In the genomic region with DNA sequence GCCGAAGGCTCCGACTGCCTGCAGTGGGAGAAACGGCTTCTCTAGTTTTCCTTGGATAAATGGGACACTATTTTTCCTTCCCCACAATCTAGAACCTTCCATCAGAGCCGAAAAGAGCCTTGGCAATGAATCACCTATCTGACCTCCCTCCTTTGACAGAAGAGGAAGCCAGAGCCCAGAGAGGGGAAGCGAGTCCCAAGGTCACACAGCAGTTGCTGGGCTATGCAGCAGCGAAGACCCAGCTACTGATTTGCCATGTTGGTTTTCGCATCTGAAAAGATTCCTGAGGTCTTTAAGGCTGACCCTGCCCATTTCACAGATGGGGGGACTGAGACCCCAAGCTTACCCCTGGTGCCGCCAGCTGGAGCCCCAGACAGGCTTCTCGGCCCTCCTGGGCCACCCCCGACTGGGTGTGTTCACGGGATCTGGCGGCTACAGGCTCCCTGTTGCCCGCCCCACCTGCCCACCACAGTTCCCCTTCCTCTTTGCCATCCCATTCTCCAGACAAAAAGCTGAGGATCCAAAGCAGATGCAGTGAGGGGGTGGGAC, we compare ENCODE assay signal across 3 cellular contexts.
TF ChIP-seq lines count a peak whose summit lies in the region.

No MANE protein-coding gene starts in this region.

TF ChIP-seq in A549, 52 proteins besides CTCF, POLR2A, EP300 and RAD21:
- TF ChIP-seq TFCP2L1 (CRISPR knock-in tag; IDR thresholded peaks at IDR 0.05) (no peak), NR3C1 (IDR thresholded peaks at IDR 0.05) (no peak), JUNB (IDR thresholded peaks at IDR 0.05) (no peak), HOXA7 (CRISPR knock-in tag; IDR thresholded peaks at IDR 0.05) (no peak), FOSB (CRISPR knock-in tag; IDR thresholded peaks at IDR 0.05) (no peak), PHF8 (IDR thresholded peaks at IDR 0.05; ENCODE audit: borderline replicate concordance, low read depth) (no peak), NPAS2 (CRISPR knock-in tag; IDR thresholded peaks at IDR 0.05; ENCODE audit: borderline replicate concordance) (no peak), BCL3 (IDR thresholded peaks at IDR 0.05) (no peak), RCOR1 (IDR thresholded peaks at IDR 0.05; ENCODE audit: low read depth, low read length) (no peak), RFX5 (IDR thresholded peaks at IDR 0.05) (no peak), HMGXB4 (CRISPR knock-in tag; IDR thresholded peaks at IDR 0.05; ENCODE audit: borderline replicate concordance) (no peak), JUN (IDR thresholded peaks at IDR 0.05) (no peak), CHD4 (IDR thresholded peaks at IDR 0.05; ENCODE audit: borderline replicate concordance) (no peak), EHF (CRISPR knock-in tag; IDR thresholded peaks at IDR 0.05) (no peak), ZFP36 (IDR thresholded peaks at IDR 0.05; ENCODE audit: borderline replicate concordance, partially characterized antibody) (peak; percentile 16), BHLHE40 (IDR thresholded peaks at IDR 0.05; ENCODE audit: low read depth, low read length) (no peak), CEBPB (IDR thresholded peaks at IDR 0.05) (no peak), HOXB13 (CRISPR knock-in tag; IDR thresholded peaks at IDR 0.05; ENCODE audit: low read depth) (no peak), MAX (IDR thresholded peaks at IDR 0.05) (0 out of 2 replicates have a peak, but pooled peaks have one; percentile 8), TP53 (CRISPR knock-in tag; IDR thresholded peaks at IDR 0.05) (no peak), RNF2 (IDR thresholded peaks at IDR 0.05; ENCODE audit: borderline replicate concordance, low read depth) (no peak), HEYL (CRISPR knock-in tag; IDR thresholded peaks at IDR 0.05) (no peak), KDM1A (IDR thresholded peaks at IDR 0.05; ENCODE audit: low read depth) (0 out of 2 replicates have a peak, but pooled peaks have one; percentile 51), HDAC2 (IDR thresholded peaks at IDR 0.05) (no peak), ZSCAN20 (CRISPR knock-in tag; IDR thresholded peaks at IDR 0.05) (no peak)

TF ChIP-seq in HCT116, 20 proteins besides CTCF, POLR2A, EP300 and RAD21:
- TF ChIP-seq POLR2AphosphoS5 (IDR thresholded peaks at IDR 0.05; ENCODE audit: low read depth, low read length) (no peak), EGR1 (IDR thresholded peaks at IDR 0.05; ENCODE audit: low read depth) (no peak)
- TF ChIP-seq, protein P1, sequence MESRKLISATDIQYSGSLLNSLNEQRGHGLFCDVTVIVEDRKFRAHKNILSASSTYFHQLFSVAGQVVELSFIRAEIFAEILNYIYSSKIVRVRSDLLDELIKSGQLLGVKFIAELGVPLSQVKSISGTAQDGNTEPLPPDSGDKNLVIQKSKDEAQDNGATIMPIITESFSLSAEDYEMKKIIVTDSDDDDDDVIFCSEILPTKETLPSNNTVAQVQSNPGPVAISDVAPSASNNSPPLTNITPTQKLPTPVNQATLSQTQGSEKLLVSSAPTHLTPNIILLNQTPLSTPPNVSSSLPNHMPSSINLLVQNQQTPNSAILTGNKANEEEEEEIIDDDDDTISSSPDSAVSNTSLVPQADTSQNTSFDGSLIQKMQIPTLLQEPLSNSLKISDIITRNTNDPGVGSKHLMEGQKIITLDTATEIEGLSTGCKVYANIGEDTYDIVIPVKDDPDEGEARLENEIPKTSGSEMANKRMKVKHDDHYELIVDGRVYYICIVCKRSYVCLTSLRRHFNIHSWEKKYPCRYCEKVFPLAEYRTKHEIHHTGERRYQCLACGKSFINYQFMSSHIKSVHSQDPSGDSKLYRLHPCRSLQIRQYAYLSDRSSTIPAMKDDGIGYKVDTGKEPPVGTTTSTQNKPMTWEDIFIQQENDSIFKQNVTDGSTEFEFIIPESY (IDR thresholded peaks at IDR 0.05; ENCODE audit: extremely low read depth, insufficient replicate concordance, low read length), result no peak

TF ChIP-seq in K562, 482 proteins besides CTCF, POLR2A, EP300 and RAD21:
- TF ChIP-seq ZHX1 (conservative IDR thresholded peaks at IDR 0.05; ENCODE audit: low read length) (no peak), POU5F1 (IDR thresholded peaks at IDR 0.05; ENCODE audit: borderline replicate concordance, low read depth, low read length, partially characterized antibody) (no peak), NR2F6 (CRISPR knock-in tag; IDR thresholded peaks at IDR 0.05) (no peak), KAT7 (CRISPR knock-in tag; IDR thresholded peaks at IDR 0.05; ENCODE audit: borderline replicate concordance) (no peak), PHF21A (IDR thresholded peaks at IDR 0.05; ENCODE audit: borderline replicate concordance, low read depth) (no peak), ZNF444 (CRISPR knock-in tag; IDR thresholded peaks at IDR 0.05) (no peak), ATF1 (CRISPR knock-in tag; IDR thresholded peaks at IDR 0.05) (no peak), ATF1 (tag; IDR thresholded peaks at IDR 0.05) (no peak), ZBTB5 (IDR thresholded peaks at IDR 0.05) (no peak), GTF3C2 (IDR thresholded peaks at IDR 0.05; ENCODE audit: borderline replicate concordance, extremely low read depth, insufficient read length) (no peak), ZFP36 (IDR thresholded peaks at IDR 0.05; ENCODE audit: low read depth, low read length, partially characterized antibody) (peak; percentile 51), RBM25 (IDR thresholded peaks at IDR 0.05; ENCODE audit: low read depth, low read length, severe bottlenecking) (peak; percentile 49), STAT6 (CRISPR knock-in tag; IDR thresholded peaks at IDR 0.05) (no peak), SUPT5H (IDR thresholded peaks at IDR 0.05) (no peak)
- TF ChIP-seq, protein P2, sequence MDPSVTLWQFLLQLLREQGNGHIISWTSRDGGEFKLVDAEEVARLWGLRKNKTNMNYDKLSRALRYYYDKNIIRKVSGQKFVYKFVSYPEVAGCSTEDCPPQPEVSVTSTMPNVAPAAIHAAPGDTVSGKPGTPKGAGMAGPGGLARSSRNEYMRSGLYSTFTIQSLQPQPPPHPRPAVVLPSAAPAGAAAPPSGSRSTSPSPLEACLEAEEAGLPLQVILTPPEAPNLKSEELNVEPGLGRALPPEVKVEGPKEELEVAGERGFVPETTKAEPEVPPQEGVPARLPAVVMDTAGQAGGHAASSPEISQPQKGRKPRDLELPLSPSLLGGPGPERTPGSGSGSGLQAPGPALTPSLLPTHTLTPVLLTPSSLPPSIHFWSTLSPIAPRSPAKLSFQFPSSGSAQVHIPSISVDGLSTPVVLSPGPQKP (CRISPR knock-in tag; IDR thresholded peaks at IDR 0.05), result no peak
